9 cellular contexts compared by ENCODE assay signal in genomic region chr2:216694826-216695217, GRCh38. TPM values are rescaled to one million over a fixed set of nuclear protein-coding genes. Genes with fewer than 3 reads are reported as not detected.
DNase-seq lines count a peak whose midpoint lies in the region; ATAC-seq, FAIRE-seq and TF ChIP-seq lines count a peak whose summit lies in the region.
"Had no signal": no experiment of that assay in that cellular context is flagged by ENCODE, and none has a peak within 500 bp of the region (broad histone marks: within the 10 kb centered on the region; RNA-seq: fewer than 3 reads in every experiment).

No MANE protein-coding gene starts in this region.

- no peaks in the 10 kb centered on the region for H4K20me1 ChIP-seq in H1 (replicated peaks in 1 of 2; ENCODE audit: control insufficient read depth in 1 of 2, insufficient read depth in 2 of 2, low read length in 2 of 2)

- BruUV-seq in MCF 10A (replicated peaks; lab: Mats Ljungman, UMichigan): no TSS peak

- H3K27ac ChIP-seq in breast epithelium: peak overlapping the region in 1 of 2 donors; percentile 85
- no peak overlapping the region for H3K27ac ChIP-seq in H1 (ENCODE audit: low read depth, low read length)
- peak overlapping the region; percentile 51 for H3K27ac ChIP-seq in muscle layer of duodenum (ENCODE audit: low read length)
- peak overlapping the region; percentile 93 to 95 for H3K27ac ChIP-seq in uterus

- H3K4me2 ChIP-seq in H1 (ENCODE audit: insufficient read depth in 1 of 2, low read depth in 2 of 2, low read length in 2 of 2): peak overlapping the region; percentile 94 to 97

- H3K9ac ChIP-seq in H1 (replicated peaks in 1 of 4; ENCODE audit: extremely low read depth in 1 of 4, low read depth in 3 of 4, low read length in 3 of 4): no peak overlapping the region

- H2BK15ac ChIP-seq in H1 (ENCODE audit: low read length): no peak overlapping the region

- H3K9me3 ChIP-seq in breast epithelium: no peaks in the 10 kb centered on the region
- H3K9me3 ChIP-seq in H1 (ENCODE audit: insufficient read depth in 2 of 2, low read depth in 1 of 2, low read length in 1 of 2): no peaks in the 10 kb centered on the region
- H3K9me3 ChIP-seq in muscle layer of duodenum (ENCODE audit: control insufficient read depth in 1 of 2, low read length in 2 of 2): no peaks in the 10 kb centered on the region
- no peaks in the 10 kb centered on the region for H3K9me3 ChIP-seq in uterus

- DNase-seq in breast epithelium (ENCODE audit: low spot score in 2 of 2): no peak
- no peak for DNase-seq in MCF 10A (ENCODE audit: unreplicated experiment)
- DNase-seq in H1 (ENCODE audit: low read depth in 1 of 2, low spot score in 2 of 2): no peak
- DNase-seq in uterus: no peak
- no peak for DNase-seq in KBM-7
- DNase-seq in glomerular visceral epithelial cell (ENCODE audit: extremely low spot score): no peak

- H2AK5ac ChIP-seq in H1 (ENCODE audit: low read depth, low read length): no peak overlapping the region

- no peak for TF ChIP-seq EP300 in H1 (IDR thresholded peaks at IDR 0.05; ENCODE audit: borderline replicate concordance in 1 of 2, low read depth in 2 of 2, low read length in 2 of 2)

- no peak overlapping the region for H3K4me3 Mint-ChIP-seq in MCF 10A (ENCODE audit: unreplicated experiment)

- H3K4ac ChIP-seq in H1 (replicated peaks; ENCODE audit: insufficient read length, low read depth, low read length): peak overlapping the region; percentile 48

- no peak for TF ChIP-seq RAD21 in H1 (IDR thresholded peaks at IDR 0.05 in 1 of 2, conservative IDR thresholded peaks at IDR 0.05 in 1 of 2; ENCODE audit: low read depth in 2 of 2, low read length in 2 of 2)

- no peaks in the 10 kb centered on the region for H3K27me3 ChIP-seq in breast epithelium
- H3K27me3 ChIP-seq in H1 (replicated peaks in 1 of 4; ENCODE audit: control insufficient read depth in 3 of 4, extremely low read depth in 1 of 4, insufficient read depth in 3 of 4, low read length in 3 of 4): peaks cover 0 to 22% (median 19%) of the 10 kb centered on the region in 4 experiments; a peak in 5 of 7 replicates
- peaks cover 16% of the 10 kb centered on the region for H3K27me3 ChIP-seq in muscle layer of duodenum (ENCODE audit: low read depth, low read length)
- H3K27me3 ChIP-seq in uterus: no peaks in the 10 kb centered on the region

- H2BK120ac ChIP-seq in H1 (replicated peaks; ENCODE audit: low read depth, low read length): no peak overlapping the region

- no peak overlapping the region for H4K8ac ChIP-seq in H1 (ENCODE audit: extremely low read depth, insufficient read depth, low read length)

- peaks cover 3 to 17% of the 10 kb centered on the region in 2 donors for H3K4me1 ChIP-seq in breast epithelium
- H3K4me1 ChIP-seq in H1 (replicated peaks in 1 of 4; ENCODE audit: control insufficient read depth in 3 of 4, insufficient read depth in 4 of 4, low read length in 3 of 4): peaks cover 9 to 20% (median 13%) of the 10 kb centered on the region in 4 experiments
- peaks cover 0 to 54% of the 10 kb centered on the region in 2 donors for H3K4me1 ChIP-seq in muscle layer of duodenum (ENCODE audit: control insufficient read depth in 1 of 2, insufficient read depth in 2 of 2, low read length in 2 of 2)
- H3K4me1 ChIP-seq in uterus: no peaks in the 10 kb centered on the region

- peaks cover 28% of the 10 kb centered on the region for H3K23me2 ChIP-seq in H1 (ENCODE audit: low read depth, low read length)

- 3% methylated on average over 10 of the region's 10 CpGs; no CpG with 5 or more reads in 1 of the 2 experiments for WGBS in H1 (ENCODE audit: extremely low coverage in 1 of 2, insufficient coverage in 1 of 2, insufficient read length in 1 of 2, insufficient replicate concordance in 2 of 2, low coverage in 1 of 2, low lambda C conversion rate in 2 of 2, missing lambda C conversion rate in 1 of 2), 2 experiments

- no peak overlapping the region for H2AFZ ChIP-seq in H1 (ENCODE audit: low read length)

- H3K36me3 ChIP-seq in breast epithelium (no peaks in the 10 kb centered on the region), H1 (ENCODE audit: control insufficient read depth in 2 of 4, insufficient read depth in 4 of 4, low read length in 3 of 4) (no peaks in the 10 kb centered on the region), muscle layer of duodenum (ENCODE audit: control insufficient read depth in 1 of 2, insufficient read depth in 2 of 2, low read length in 2 of 2) (no peaks in the 10 kb centered on the region), uterus (no peaks in the 10 kb centered on the region)

- H3K18ac ChIP-seq in H1 (ENCODE audit: extremely low read depth, low read length): peak overlapping the region; percentile 44; the same call in 1 of the 2 replicates

- H3K27ac Mint-ChIP-seq in MCF 10A (ENCODE audit: low read depth, unreplicated experiment): no peak overlapping the region

- no peaks in the 10 kb centered on the region for H3K79me2 ChIP-seq in H1 (ENCODE audit: control insufficient read depth in 1 of 2, insufficient read depth in 2 of 2, low read length in 2 of 2)

- TF ChIP-seq CTCF in breast epithelium (IDR thresholded peaks at IDR 0.05) (no peak), MCF 10A (IDR thresholded peaks at IDR 0.05; ENCODE audit: unreplicated experiment) (no peak), H1 (IDR thresholded peaks at IDR 0.05; ENCODE audit: control extremely low read depth in 1 of 3, insufficient read depth in 1 of 3, low read depth in 1 of 3, low read length in 3 of 3) (no peak), uterus (IDR thresholded peaks at IDR 0.05) (no peak)

- H3K4me1 Mint-ChIP-seq in MCF 10A (ENCODE audit: insufficient read depth, unreplicated experiment): peaks cover 33% of the 10 kb centered on the region

- no peaks in the 10 kb centered on the region for H3K27me3 Mint-ChIP-seq in MCF 10A (ENCODE audit: insufficient read depth, unreplicated experiment)

- H2BK12ac ChIP-seq in H1 (ENCODE audit: low read depth, low read length): no peak overlapping the region

- no peak overlapping the region for H3K14ac ChIP-seq in H1 (ENCODE audit: insufficient read length)

- no peak overlapping the region for H4K5ac ChIP-seq in H1 (ENCODE audit: insufficient read length, low read depth, low read length)

- no peak overlapping the region for H4K91ac ChIP-seq in H1 (replicated peaks; ENCODE audit: insufficient read length, low read length)

- H3K56ac ChIP-seq in H1 (replicated peaks; ENCODE audit: insufficient read length, low read depth, low read length): no peak overlapping the region

- TF ChIP-seq POLR2A in breast epithelium (IDR thresholded peaks at IDR 0.05) (no peak), H1 (IDR thresholded peaks at IDR 0.05; ENCODE audit: control extremely low read depth in 1 of 2, low read depth in 2 of 2, low read length in 2 of 2) (no peak), uterus (IDR thresholded peaks at IDR 0.05) (no peak)

- in situ Hi-C loops in KBM-7 (cut with MboI; ENCODE audit: low pct_unique_long_range_greater_than_20kb, low sequenced_read_pairs): no loop called here

- no peak for FAIRE-seq in H1 (lab: Jason Lieb, UNC)
- FAIRE-seq: K562 had no signal

- no peaks in the 10 kb centered on the region for H3K79me1 ChIP-seq in H1 (ENCODE audit: low read depth, low read length)

- intact Hi-C loops in breast epithelium (cut with DNase I; ENCODE audit: low total_unique reads) (loop anchor here (10.0 kb wide), 1 partner anchor 820 kb away; no protein-coding TSS in a partner anchor), MCF 10A (cut with micrococcal nuclease) (loop anchor here (5.0 kb wide), 1 partner anchor 82 kb away; no protein-coding TSS in a partner anchor), uterus (cut with DNase I; ENCODE audit: low total_unique reads) (loop anchor here (10.0 kb wide), 1 partner anchor 640 kb away; no protein-coding TSS in a partner anchor)

- H3K4me3 ChIP-seq in breast epithelium: peak overlapping the region; percentile 61 to 72 (median 69)
- peak overlapping the region; percentile 52 to 71 (median 69) for H3K4me3 ChIP-seq in H1 (ENCODE audit: extremely low read depth in 1 of 4, insufficient read depth in 2 of 4, low read depth in 3 of 4, low read length in 4 of 4)
- H3K4me3 ChIP-seq in muscle layer of duodenum (ENCODE audit: low read depth in 1 of 2, low read length in 2 of 2): peak overlapping the region; percentile 71 to 75
- H3K4me3 ChIP-seq in uterus: peak overlapping the region; percentile 79 to 85
- H3K4me3 ChIP-seq: K562 had no signal

- no peak for ATAC-seq in HG02678 (IDR thresholded peaks at IDR 0.05; ENCODE audit: unreplicated experiment)
- ATAC-seq: K562 had no signal

- POLR2A ChIA-PET in MCF 10A (lab: Yijun Ruan, JAX): no interaction called here
- POLR2A ChIA-PET in H1 (lab: Charles Lee; ENCODE audit: partially characterized antibody): interaction anchor here (0.6 to 1.5 kb wide), 7 partner anchors 10 to 345 kb away, joined by 3 to 7 read pairs (median 4); no protein-coding TSS in a partner anchor

- no peak overlapping the region for H2BK20ac ChIP-seq in H1 (ENCODE audit: low read length)

- no peaks in the 10 kb centered on the region for H3K36me3 Mint-ChIP-seq in MCF 10A (ENCODE audit: insufficient read depth, unreplicated experiment)

- H3K9me3 Mint-ChIP-seq in MCF 10A (ENCODE audit: unreplicated experiment): no peaks in the 10 kb centered on the region

- H2BK5ac ChIP-seq in H1 (ENCODE audit: low read depth, low read length): no peak overlapping the region

- H3K23ac ChIP-seq in H1 (ENCODE audit: insufficient read length): no peak overlapping the region

- CTCF ChIA-PET in MCF 10A (lab: Yijun Ruan, JAX): interaction anchor here (0.6 to 6.4 kb wide), 15 partner anchors 11 to 1044 kb away, joined by 3 to 62 read pairs (median 6); no protein-coding TSS in a partner anchor
- CTCF ChIA-PET in H1 (lab: Charles Lee; ENCODE audit: partially characterized antibody): interaction anchor here (0.6 to 5.4 kb wide), 28 partner anchors 8 to 1065 kb away, joined by 3 to 41 read pairs (median 4); no protein-coding TSS in a partner anchor

TF ChIP-seq in H1, 55 proteins besides CTCF, POLR2A, EP300 and RAD21 (continues in another document):
- TF ChIP-seq FOSL1 (IDR thresholded peaks at IDR 0.05; ENCODE audit: insufficient read depth, low read depth, low read length): no peak
- no peak for TF ChIP-seq JUND (IDR thresholded peaks at IDR 0.05; ENCODE audit: low read length)
- TF ChIP-seq RNF2 (IDR thresholded peaks at IDR 0.05; ENCODE audit: borderline replicate concordance, low read depth, low read length, missing control alignments, poor library complexity, severe bottlenecking): peak; percentile 37

RNA-seq across cellular contexts. Expression of gene IGFBP5, which starts 0.5 kb away (rescaled TPM):
- total RNA-seq in breast epithelium (1,000 to 10,000 TPM in 1 of 3 donors, 100 to 1,000 TPM in 2; 161 to 1,107 (median 177) TPM), MCF 10A (2022) (not detected in 2 replicates), uterus (1,000 to 10,000 TPM in 1 of 4 donors, 100 to 1,000 TPM in 3; 480 to 2,812 (median 618) TPM)
- total RNA-seq in H1 (2021; fragmentation: NEBNext Ultra II Directional; extraction: Animal tissue kit (Norgen Biotek cat#: 25700)): 2.0 and 2.5 TPM in 2 replicates
- polyA plus RNA-seq in H1 (2011; rRNA removed): 2.2 and 4.4 TPM in 2 replicates
- 2.9 TPM for polyA plus RNA-seq in H1 (2011; cell fraction: cytosol; rRNA removed)
- 3.6 TPM for polyA plus RNA-seq in H1 (2011; cell fraction: nucleus; rRNA removed)
- polyA plus RNA-seq in H1 (2012, experiment 1 of 2): 1.7 to 2.1 TPM (median 2.0 TPM) in 4 replicates
- polyA plus RNA-seq in H1 (2012, experiment 2 of 2): 1.0 TPM
- 2.8 TPM for polyA plus RNA-seq in H1 (2013, experiment 1 of 2)
- 3.4 TPM for polyA plus RNA-seq in H1 (2013, experiment 2 of 2)
- 2.0 and 3.6 TPM in 2 replicates for polyA minus RNA-seq in H1 (2011; rRNA and poly(A)+ RNA removed)
- 2.9 TPM for polyA minus RNA-seq in H1 (2011; cell fraction: cytosol; rRNA and poly(A)+ RNA removed)
- polyA minus RNA-seq in H1 (2011; cell fraction: nucleus; rRNA and poly(A)+ RNA removed): 2.8 TPM

Comparison
In these comparisons a context has a peak if more than half of its experiments do, and no peak if none do; other contexts are left out.
1. RNA of gene IGFBP5, which starts 0.5 kb away (total RNA-seq): 480 to 2,812 TPM in uterus and 161 to 1,107 TPM in breast epithelium; 2.0 to 2.5 TPM in H1 and not detected in MCF 10A; every median in the first group is over 10 times any median in the second.
2. Peak in every context shown above with its lines, with median percentiles within 50 percentile points of each other: H3K4me3 ChIP-seq.